Comparison of ENCODE assay signal across 24 cellular contexts in the genomic region with DNA sequence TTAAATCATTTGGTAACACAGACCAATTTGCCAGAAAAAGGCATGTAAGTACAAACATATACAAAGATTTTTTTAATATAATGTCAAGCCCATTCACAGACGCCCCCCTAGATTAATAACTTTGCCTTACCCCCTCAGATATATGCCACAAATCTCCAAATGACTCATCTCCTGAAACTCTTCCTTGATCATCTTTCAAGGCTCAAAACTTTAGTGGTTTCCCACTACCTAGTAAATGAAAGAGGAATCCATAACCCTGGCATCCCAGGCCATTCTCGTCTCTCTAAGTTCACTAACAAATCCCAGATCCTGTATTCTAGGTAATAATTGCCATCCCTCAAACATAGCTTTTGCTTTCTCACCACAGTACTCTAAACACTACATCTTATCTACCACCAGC.
"Had no signal": no experiment of that assay in that cellular context is flagged by ENCODE, and none has a peak within 500 bp of the region (broad histone marks: within the 10 kb centered on the region; RNA-seq: fewer than 3 reads in every experiment).

No MANE protein-coding gene starts in this region.

- H3K27ac ChIP-seq: colonic mucosa, dorsolateral prefrontal cortex, heart right ventricle, lower lobe of right lung, ovary, prostate gland, upper lobe of left lung had no signal

- H3K36me3 Mint-ChIP-seq: activated CD8-positive, alpha-beta memory T cell treated with anti-CD3 and anti-CD28 coated beads, Interleukin-2, amount 10 ng/mL, durations not matched to agents 7 days and 5 days had no signal

- H3K9me3 Mint-ChIP-seq: activated CD4-positive, alpha-beta T cell treated with anti-CD3 and anti-CD28 coated beads, Interleukin-2, amount 10 ng/mL, durations not matched to agents 7 days and 5 days; activated CD8-positive, alpha-beta T cell treated with anti-CD3 and anti-CD28 coated beads for 36 hours; activated naive CD8-positive, alpha-beta T cell treated with anti-CD3 and anti-CD28 coated beads, Interleukin-2, amount 50 U/mL, for 24 hours; central memory CD8-positive, alpha-beta T cell; effector memory CD8-positive, alpha-beta T cell; naive B cell; neural crest cell had no signal

- H3K27ac Mint-ChIP-seq: activated CD4-positive, alpha-beta T cell treated with anti-CD3 and anti-CD28 coated beads, Interleukin-2, amount 10 ng/mL, durations not matched to agents 7 days and 5 days; activated CD8-positive, alpha-beta memory T cell treated with anti-CD3 and anti-CD28 coated beads, Interleukin-2, amount 10 ng/mL, durations not matched to agents 7 days and 5 days; activated CD8-positive, alpha-beta T cell treated with anti-CD3 and anti-CD28 coated beads for 36 hours; activated naive CD8-positive, alpha-beta T cell treated with anti-CD3 and anti-CD28 coated beads, Interleukin-2, amount 50 U/mL, for 24 hours; effector memory CD8-positive, alpha-beta T cell had no signal

- H3K4me1 Mint-ChIP-seq: activated CD4-positive, alpha-beta T cell treated with anti-CD3 and anti-CD28 coated beads, Interleukin-2, amount 10 ng/mL, durations not matched to agents 7 days and 5 days; central memory CD8-positive, alpha-beta T cell; naive B cell had no signal

- DNase-seq: activated CD4-positive, alpha-beta T cell treated with anti-CD3 and anti-CD28 coated beads, Interleukin-2, amount 10 ng/mL, durations not matched to agents 7 days and 5 days; activated CD8-positive, alpha-beta memory T cell treated with anti-CD3 and anti-CD28 coated beads, Interleukin-2, amount 10 ng/mL, durations not matched to agents 7 days and 5 days; activated CD8-positive, alpha-beta T cell treated with anti-CD3 and anti-CD28 coated beads for 36 hours; activated gamma-delta T cell; activated naive CD4-positive, alpha-beta T cell treated with anti-CD3 and anti-CD28 coated beads, Interleukin-2, amount 50 U/mL, for 16 hours; activated naive CD8-positive, alpha-beta T cell treated with anti-CD3 and anti-CD28 coated beads, Interleukin-2, amount 50 U/mL, for 24 hours; activated T-cell treated with anti-CD3 and anti-CD28 coated beads for 4 hours; aorta; colonic mucosa; dorsolateral prefrontal cortex; effector memory CD8-positive, alpha-beta T cell; heart right ventricle; lower lobe of right lung; mesendoderm; naive B cell; ovary; stimulated activated CD4-positive, alpha-beta T cell treated with anti-CD3 and anti-CD28 coated beads, Interleukin-4, amount 100 ng/mL, for 24 hours; stimulated activated naive CD4-positive, alpha-beta T cell treated with Interleukin-2 at 50 U/mL for 16 hours; upper lobe of left lung had no signal

- H3K27me3 ChIP-seq: colonic mucosa, dorsolateral prefrontal cortex, heart right ventricle, ovary, upper lobe of left lung had no signal

- H3K27me3 Mint-ChIP-seq: activated CD8-positive, alpha-beta memory T cell treated with anti-CD3 and anti-CD28 coated beads, Interleukin-2, amount 10 ng/mL, durations not matched to agents 7 days and 5 days; activated CD8-positive, alpha-beta T cell treated with anti-CD3 and anti-CD28 coated beads for 36 hours; activated naive CD8-positive, alpha-beta T cell treated with anti-CD3 and anti-CD28 coated beads, Interleukin-2, amount 50 U/mL, for 24 hours; central memory CD8-positive, alpha-beta T cell; naive B cell had no signal

- ATAC-seq: activated CD8-positive, alpha-beta memory T cell treated with anti-CD3 and anti-CD28 coated beads, Interleukin-2, amount 10 ng/mL, durations not matched to agents 7 days and 5 days; activated CD8-positive, alpha-beta T cell treated with anti-CD3 and anti-CD28 coated beads for 36 hours; activated naive CD8-positive, alpha-beta T cell treated with anti-CD3 and anti-CD28 coated beads, Interleukin-2, amount 50 U/mL, for 24 hours; effector memory CD8-positive, alpha-beta T cell; esophagus mucosa; heart right ventricle; left lobe of liver; lower lobe of right lung had no signal

- H3K9me3 ChIP-seq: colonic mucosa, heart right ventricle, lower lobe of right lung, ovary, prostate gland, upper lobe of left lung had no signal

- H3K4me3 Mint-ChIP-seq: activated CD4-positive, alpha-beta T cell treated with anti-CD3 and anti-CD28 coated beads, Interleukin-2, amount 10 ng/mL, durations not matched to agents 7 days and 5 days; activated CD8-positive, alpha-beta memory T cell treated with anti-CD3 and anti-CD28 coated beads, Interleukin-2, amount 10 ng/mL, durations not matched to agents 7 days and 5 days; activated CD8-positive, alpha-beta T cell treated with anti-CD3 and anti-CD28 coated beads for 36 hours; activated naive CD8-positive, alpha-beta T cell treated with anti-CD3 and anti-CD28 coated beads, Interleukin-2, amount 50 U/mL, for 24 hours; central memory CD8-positive, alpha-beta T cell; effector memory CD8-positive, alpha-beta T cell; naive B cell; neural crest cell had no signal

- H3K4me3 ChIP-seq: colonic mucosa, dorsolateral prefrontal cortex, heart right ventricle, lower lobe of right lung, ovary, prostate gland, upper lobe of left lung had no signal
